8 cellular contexts compared by ENCODE assay signal in the genomic region with DNA sequence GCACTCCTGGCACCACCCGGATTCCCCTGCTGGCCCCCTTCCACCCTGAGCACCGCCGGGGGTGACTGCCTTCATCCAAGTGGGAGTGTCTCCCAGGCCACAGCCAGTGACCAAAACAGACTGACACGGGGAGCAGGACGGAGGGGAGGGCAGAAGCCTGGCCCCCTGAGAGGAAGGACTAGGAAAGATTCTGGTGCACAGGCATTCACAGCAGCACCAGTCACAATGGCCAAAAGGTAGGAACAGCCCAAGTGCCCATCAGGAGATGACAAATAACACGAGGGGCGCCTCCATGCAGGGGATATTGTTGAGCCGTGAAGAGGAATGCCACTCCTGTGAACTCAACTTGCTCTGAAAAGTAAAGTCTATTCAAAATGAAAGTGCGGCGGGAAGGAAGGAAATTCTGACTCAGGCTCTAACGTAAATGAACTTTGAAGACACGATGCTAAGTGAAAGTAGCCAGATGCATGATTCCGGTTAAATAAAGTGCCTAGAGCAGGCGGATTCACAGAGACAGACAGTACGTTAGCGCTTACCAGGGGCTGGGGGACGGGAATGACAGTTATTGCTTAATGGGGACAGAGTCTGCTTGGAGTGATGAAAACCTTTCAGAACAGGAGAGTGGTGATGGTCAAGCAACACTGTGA.
DNase-seq lines count a peak whose midpoint lies in the region; ATAC-seq and TF ChIP-seq lines count a peak whose summit lies in the region.

No MANE protein-coding gene starts in this region.

- peaks cover 36% of the 10 kb centered on the region for H3K4me1 Mint-ChIP-seq in Calu3 (ENCODE audit: low read depth, unreplicated experiment)

- intact Hi-C loops in Calu3 (cut with micrococcal nuclease; ENCODE audit: unreplicated experiment): no loop called here
- intact Hi-C loops in left ventricle myocardium superior (cut with micrococcal nuclease): no loop called here

- ATAC-seq in GM21786 (IDR thresholded peaks at IDR 0.05; ENCODE audit: unreplicated experiment) (peak; percentile 87), left ventricle myocardium superior (peak; percentile 73), HG03025 (IDR thresholded peaks at IDR 0.05; ENCODE audit: low FRiP score, unreplicated experiment) (no peak)

- H3K36me3 Mint-ChIP-seq in Calu3 (ENCODE audit: insufficient read depth, unreplicated experiment): peaks cover 12% of the 10 kb centered on the region

- CTCF ChIA-PET in Calu3 (lab: Charles Lee): no interaction called here

- TSS peak; percentile 99 for BruUV-seq in Calu3 (replicated peaks; lab: Mats Ljungman, UMichigan)

- DNase-seq in Calu3 (no peak), NOMO-1 (lab: John Stamatoyannopoulos, UW; ENCODE audit: unreplicated experiment in 2 of 2) (peak; percentile 73 to 92), left ventricle myocardium superior (no peak), NCI-H774 (lab: John Stamatoyannopoulos, UW) (no peak)
- peak; percentile 18 for DNase-seq in activated effector memory CD4-positive, alpha-beta T cell treated with Interleukin-2 at 50 U/mL for 16 hours
- DNase-seq in stimulated activated CD4-positive, alpha-beta T cell treated with anti-CD3 and anti-CD28 coated beads, Interleukin-1b, Interleukin-23, amount 100 ng/mL, for 1 hour (ENCODE audit: low read depth in 2 of 2): peak; percentile 24 to 28

- H3K27me3 Mint-ChIP-seq in Calu3 (ENCODE audit: unreplicated experiment): no peaks in the 10 kb centered on the region

- no peak for TF ChIP-seq CTCF in Calu3 (IDR thresholded peaks at IDR 0.05; ENCODE audit: unreplicated experiment)

- peak overlapping the region; percentile 97 for H3K27ac Mint-ChIP-seq in Calu3 (ENCODE audit: unreplicated experiment)

- peak overlapping the region; percentile 68 for H3K4me3 Mint-ChIP-seq in Calu3 (ENCODE audit: low read depth, unreplicated experiment)

- no peaks in the 10 kb centered on the region for H3K9me3 Mint-ChIP-seq in Calu3 (ENCODE audit: low read depth, unreplicated experiment)

Comparison
In these comparisons a context has a peak if more than half of its experiments do, and no peak if none do; other contexts are left out.
1. DNase-seq: peak in NOMO-1 (2 of 2), activated effector memory CD4-positive, alpha-beta T cell treated with Interleukin-2 at 50 U/mL for 16 hours (single experiment) and stimulated activated CD4-positive, alpha-beta T cell treated with anti-CD3 and anti-CD28 coated beads, Interleukin-1b, Interleukin-23, amount 100 ng/mL, for 1 hour (2 of 2); none in Calu3 (single experiment), left ventricle myocardium superior (single experiment) and NCI-H774 (single experiment).